14 cellular contexts compared by ENCODE assay signal in the genomic region with DNA sequence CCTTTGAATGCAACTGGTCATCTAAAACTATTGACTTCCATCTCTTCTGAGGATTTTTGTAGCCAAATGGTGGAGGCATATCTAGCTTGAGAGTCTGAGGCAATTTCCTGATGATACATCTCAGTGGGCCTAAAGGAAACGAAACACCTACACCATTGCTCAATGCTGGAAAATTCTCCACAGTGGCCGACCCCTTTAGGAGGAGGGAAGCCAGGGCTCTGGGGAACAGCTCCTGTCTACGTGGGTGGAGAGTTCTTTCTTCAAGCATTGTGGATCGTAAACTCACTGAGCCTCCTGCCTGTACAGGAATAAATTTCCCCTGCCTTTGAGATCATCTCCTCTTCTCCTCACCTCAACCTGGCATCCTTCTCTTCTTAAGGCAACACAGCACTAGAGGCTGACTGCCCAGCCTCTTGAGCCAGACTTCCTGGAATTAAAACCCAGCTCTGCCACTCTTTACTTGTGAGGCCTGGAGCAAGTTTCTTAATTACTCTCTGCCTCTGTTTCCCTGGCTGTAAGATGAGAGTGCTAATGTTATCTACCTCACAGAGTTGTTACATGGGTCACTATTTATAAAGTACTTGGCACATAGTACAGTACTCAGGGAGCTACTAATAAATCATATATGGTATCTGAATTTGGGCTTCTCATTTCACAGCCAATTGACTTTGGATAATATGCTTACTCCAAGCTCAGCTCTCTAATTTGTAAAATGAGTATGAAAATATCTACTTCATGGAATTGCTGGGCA.
DNase-seq lines count a peak whose midpoint lies in the region; ATAC-seq, FAIRE-seq and TF ChIP-seq lines count a peak whose summit lies in the region.
"Had no signal": no experiment of that assay in that cellular context is flagged by ENCODE, and none has a peak within 500 bp of the region (broad histone marks: within the 10 kb centered on the region; RNA-seq: fewer than 3 reads in every experiment).

No MANE protein-coding gene starts in this region.

- H3K4me3 Mint-ChIP-seq in IgD-negative memory B cell, result no peak overlapping the region

- H3K9me3 Mint-ChIP-seq in IgD-negative memory B cell, result peaks cover 0 to 4% (median 2%) of the 10 kb centered on the region in 3 donors

- peaks cover 6% of the 10 kb centered on the region for H3K36me3 Mint-ChIP-seq in IgD-negative memory B cell

- no peak for TF ChIP-seq CTCF in bronchial epithelial cell (IDR thresholded peaks at IDR 0.05; ENCODE audit: insufficient read depth, low read length, severe bottlenecking)

- DNase-seq in bronchial epithelial cell (ENCODE audit: low read depth) (peak; percentile 88), kidney glomerular epithelial cell (lab: John Stamatoyannopoulos, UW) (peak; percentile 54), stromal cell of bone marrow (ENCODE audit: low read depth) (peak; percentile 64), HAP-1 (ENCODE audit: low spot score in 2 of 2) (no peak), foreskin melanocyte (no peak), DMS 273 (lab: John Stamatoyannopoulos, UW; ENCODE audit: unreplicated experiment) (no peak)
- DNase-seq: activated CD4-positive, alpha-beta T cell treated with anti-CD3 and anti-CD28 coated beads for 4 hours; activated naive CD4-positive, alpha-beta T cell; effector memory CD4-positive, alpha-beta T cell; kidney; SHP77 had no signal

- in situ Hi-C loops in HAP-1 (cut with MboI; ENCODE audit: low sequenced_read_pairs), result no loop called here

- no peaks in the 10 kb centered on the region for H3K36me3 ChIP-seq in bronchial epithelial cell (ENCODE audit: control insufficient read depth, insufficient read depth, low read length)
- H3K36me3 ChIP-seq in HAP-1 (replicated peaks), result no peaks in the 10 kb centered on the region

- H3K27ac Mint-ChIP-seq in IgD-negative memory B cell, result peak overlapping the region in 2 of 3 donors; percentile 61 to 79

- no peaks in the 10 kb centered on the region; the same call in 1 of the 2 replicates for H3K9me3 ChIP-seq in HAP-1

- peaks cover 0 to 2% (median 0%) of the 10 kb centered on the region in 3 donors for H3K4me1 Mint-ChIP-seq in IgD-negative memory B cell

- H3K4me1 ChIP-seq in HAP-1, result no peaks in the 10 kb centered on the region

- FAIRE-seq in bronchial epithelial cell (lab: Jason Lieb, UNC), result no peak
- FAIRE-seq: GM18507, kidney had no signal

- H3K4me3 ChIP-seq in bronchial epithelial cell (ENCODE audit: low read depth, low read length) (no peak overlapping the region), HAP-1 (no peak overlapping the region)

- H3K27me3 Mint-ChIP-seq in IgD-negative memory B cell, result no peaks in the 10 kb centered on the region

- no peak for ATAC-seq in HG03342 (IDR thresholded peaks at IDR 0.05; ENCODE audit: unreplicated experiment)

- H3K27me3 ChIP-seq in bronchial epithelial cell (ENCODE audit: control insufficient read depth, insufficient read depth, low read length) (no peaks in the 10 kb centered on the region), HAP-1 (ENCODE audit: low read depth) (no peaks in the 10 kb centered on the region)

Comparison
In these comparisons a context has a peak if more than half of its experiments do, and no peak if none do; other contexts are left out.
1. DNase-seq: peak in bronchial epithelial cell (single experiment), kidney glomerular epithelial cell (single experiment) and stromal cell of bone marrow (single experiment); none in HAP-1 (0 of 2), foreskin melanocyte (single experiment) and DMS 273 (single experiment).